In the genomic region with DNA sequence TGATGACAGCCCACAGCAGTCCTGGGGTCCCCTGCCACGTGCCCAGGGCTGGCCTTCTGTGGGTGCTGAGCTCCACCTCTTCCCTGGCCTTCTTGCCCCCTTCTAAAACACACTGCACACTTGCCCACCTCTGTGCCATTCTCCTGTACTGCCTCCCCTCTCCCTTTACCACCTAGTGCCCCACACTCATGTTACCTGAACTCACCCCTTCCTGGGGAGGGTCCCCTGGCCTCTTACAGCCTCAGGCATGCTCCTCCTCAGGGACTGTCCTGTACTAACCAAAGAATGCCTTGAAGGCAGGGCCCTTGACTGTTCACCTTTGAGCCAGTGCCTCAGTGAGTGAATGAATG, we compare ENCODE assay signal across 12 cellular contexts.
DNase-seq lines count a peak whose midpoint lies in the region; ATAC-seq lines count a peak whose summit lies in the region.
"Had no signal": no experiment of that assay in that cellular context is flagged by ENCODE, and none has a peak within 500 bp of the region (broad histone marks: within the 10 kb centered on the region; RNA-seq: fewer than 3 reads in every experiment).

No MANE protein-coding gene starts in this region.

- peak overlapping the region; percentile 34 for H3K27ac Mint-ChIP-seq in activated naive CD8-positive, alpha-beta T cell treated with anti-CD3 and anti-CD28 coated beads, Interleukin-2, amount 10 ng/mL, durations not matched to agents 7 days and 5 days
- no peak overlapping the region for H3K27ac Mint-ChIP-seq in activated naive CD8-positive, alpha-beta T cell treated with anti-CD3 and anti-CD28 coated beads, Interleukin-2, amount 50 U/mL, for 24 hours
- peak overlapping the region; percentile 79 for H3K27ac Mint-ChIP-seq in T-helper 17 cell
- H3K27ac Mint-ChIP-seq in activated CD8-positive, alpha-beta memory T cell treated with anti-CD3 and anti-CD28 coated beads, Interleukin-2, amount 10 ng/mL, durations not matched to agents 7 days and 5 days, result no peak overlapping the region
- H3K27ac Mint-ChIP-seq: B cell had no signal

- ATAC-seq in activated naive CD8-positive, alpha-beta T cell treated with anti-CD3 and anti-CD28 coated beads, Interleukin-2, amount 10 ng/mL, durations not matched to agents 7 days and 5 days (ENCODE audit: low read depth), result no peak
- ATAC-seq in activated naive CD8-positive, alpha-beta T cell treated with anti-CD3 and anti-CD28 coated beads, Interleukin-2, amount 50 U/mL, for 24 hours, result no peak
- ATAC-seq in T-helper 17 cell, result peak; percentile 9
- no peak for ATAC-seq in HG02798 (IDR thresholded peaks at IDR 0.05; ENCODE audit: poor library complexity, unreplicated experiment)
- ATAC-seq in activated CD8-positive, alpha-beta memory T cell treated with anti-CD3 and anti-CD28 coated beads, Interleukin-2, amount 10 ng/mL, durations not matched to agents 7 days and 5 days, result no peak
- no peak for ATAC-seq in GM18519 (IDR thresholded peaks at IDR 0.05; ENCODE audit: low FRiP score, unreplicated experiment)

- H2AFZ ChIP-seq in neuronal stem cell (ENCODE audit: low read length), result no peak overlapping the region

- H2BK120ac ChIP-seq in neuronal stem cell (ENCODE audit: low read depth, low read length), result no peak overlapping the region

- no peak overlapping the region for H3K4me2 ChIP-seq in neuronal stem cell (ENCODE audit: insufficient read depth, low read length, poor library complexity, severe bottlenecking)

- H3K9me3 ChIP-seq in T-helper 17 cell (ENCODE audit: control insufficient read depth, low read length, poor library complexity, severe bottlenecking) (no peaks in the 10 kb centered on the region), neuronal stem cell (replicated peaks in 1 of 2; ENCODE audit: control insufficient read depth in 2 of 2, insufficient read depth in 1 of 2, low read depth in 1 of 2, low read length in 2 of 2) (no peaks in the 10 kb centered on the region)

- peaks cover 10% of the 10 kb centered on the region for H3K27me3 Mint-ChIP-seq in activated naive CD8-positive, alpha-beta T cell treated with anti-CD3 and anti-CD28 coated beads, Interleukin-2, amount 10 ng/mL, durations not matched to agents 7 days and 5 days
- H3K27me3 Mint-ChIP-seq in activated naive CD8-positive, alpha-beta T cell treated with anti-CD3 and anti-CD28 coated beads, Interleukin-2, amount 50 U/mL, for 24 hours, result peaks cover 2% of the 10 kb centered on the region
- H3K27me3 Mint-ChIP-seq in T-helper 17 cell, result peaks cover 9% of the 10 kb centered on the region
- H3K27me3 Mint-ChIP-seq in activated CD8-positive, alpha-beta memory T cell treated with anti-CD3 and anti-CD28 coated beads, Interleukin-2, amount 10 ng/mL, durations not matched to agents 7 days and 5 days, result peaks cover 4% of the 10 kb centered on the region

- H3K9me3 Mint-ChIP-seq in activated naive CD8-positive, alpha-beta T cell treated with anti-CD3 and anti-CD28 coated beads, Interleukin-2, amount 10 ng/mL, durations not matched to agents 7 days and 5 days, result no peaks in the 10 kb centered on the region
- no peaks in the 10 kb centered on the region for H3K9me3 Mint-ChIP-seq in activated naive CD8-positive, alpha-beta T cell treated with anti-CD3 and anti-CD28 coated beads, Interleukin-2, amount 50 U/mL, for 24 hours
- no peaks in the 10 kb centered on the region for H3K9me3 Mint-ChIP-seq in activated CD8-positive, alpha-beta memory T cell treated with anti-CD3 and anti-CD28 coated beads, Interleukin-2, amount 10 ng/mL, durations not matched to agents 7 days and 5 days (ENCODE audit: low read depth)
- H3K9me3 Mint-ChIP-seq: CD14-positive monocyte; CD8-positive, alpha-beta memory T cell had no signal

- H3K27me3 ChIP-seq in neuronal stem cell (ENCODE audit: control insufficient read depth in 3 of 3, insufficient read depth in 3 of 3, low read depth in 1 of 3, low read length in 3 of 3), result peaks cover 0 to 17% (median 0%) of the 10 kb centered on the region in 3 experiments

- no peak overlapping the region for H3K18ac ChIP-seq in neuronal stem cell (ENCODE audit: low read length)

- no peak overlapping the region for H3K4me3 ChIP-seq in neuronal stem cell (ENCODE audit: low read length in 2 of 2)

- POLR2A ChIA-PET in activated naive CD8-positive, alpha-beta T cell treated with anti-CD3 and anti-CD28 coated beads, Interleukin-2, amount 10 ng/mL, durations not matched to agents 7 days and 5 days (lab: Charles Lee), result no interaction called here

- H2BK15ac ChIP-seq in neuronal stem cell (ENCODE audit: low read length), result no peak overlapping the region

- H3K36me3 Mint-ChIP-seq in activated naive CD8-positive, alpha-beta T cell treated with anti-CD3 and anti-CD28 coated beads, Interleukin-2, amount 10 ng/mL, durations not matched to agents 7 days and 5 days, result no peaks in the 10 kb centered on the region
- no peaks in the 10 kb centered on the region for H3K36me3 Mint-ChIP-seq in activated naive CD8-positive, alpha-beta T cell treated with anti-CD3 and anti-CD28 coated beads, Interleukin-2, amount 50 U/mL, for 24 hours (ENCODE audit: low read depth)
- H3K36me3 Mint-ChIP-seq in T-helper 17 cell (ENCODE audit: low read depth), result no peaks in the 10 kb centered on the region
- H3K36me3 Mint-ChIP-seq in activated CD8-positive, alpha-beta memory T cell treated with anti-CD3 and anti-CD28 coated beads, Interleukin-2, amount 10 ng/mL, durations not matched to agents 7 days and 5 days, result no peaks in the 10 kb centered on the region
- H3K36me3 Mint-ChIP-seq: CD14-positive monocyte; CD8-positive, alpha-beta memory T cell had no signal

- no peak overlapping the region for H2BK5ac ChIP-seq in neuronal stem cell (ENCODE audit: low read length)

- CTCF ChIA-PET in activated CD8-positive, alpha-beta memory T cell treated with anti-CD3 and anti-CD28 coated beads, Interleukin-2, amount 10 ng/mL, durations not matched to agents 7 days and 5 days (lab: Charles Lee), result no interaction called here

- no peak overlapping the region for H3K23ac ChIP-seq in neuronal stem cell (ENCODE audit: low read depth, low read length, poor library complexity)

- no peak overlapping the region for H3K4ac ChIP-seq in neuronal stem cell (ENCODE audit: low read length)

- H4K8ac ChIP-seq in neuronal stem cell (ENCODE audit: low read depth, low read length), result no peak overlapping the region

- peaks cover 2 to 3% of the 10 kb centered on the region in 2 donors for H3K4me1 ChIP-seq in neuronal stem cell (ENCODE audit: control insufficient read depth in 2 of 2, insufficient read depth in 1 of 2, low read depth in 1 of 2, low read length in 2 of 2)

- no peak overlapping the region for H3K27ac ChIP-seq in neuronal stem cell (replicated peaks; ENCODE audit: low read length)

- no peaks in the 10 kb centered on the region for H3K79me1 ChIP-seq in neuronal stem cell (ENCODE audit: low read depth, low read length)

- no peak overlapping the region for H2BK12ac ChIP-seq in neuronal stem cell (ENCODE audit: low read length)

- H3K36me3 ChIP-seq in neuronal stem cell (replicated peaks in 1 of 2; ENCODE audit: control insufficient read depth in 2 of 2, insufficient read depth in 2 of 2, low read length in 2 of 2), result no peaks in the 10 kb centered on the region

- H3K14ac ChIP-seq in neuronal stem cell (ENCODE audit: low read length), result no peak overlapping the region

- H3K9ac ChIP-seq in neuronal stem cell (ENCODE audit: low read depth, low read length, poor library complexity), result no peak overlapping the region

- H2AK5ac ChIP-seq in neuronal stem cell (ENCODE audit: low read depth, low read length), result no peak overlapping the region

- H4K91ac ChIP-seq in neuronal stem cell (ENCODE audit: low read depth, low read length, poor library complexity), result peak overlapping the region; percentile 22

- no CpG with 5 or more reads among the region's 1 CpG for WGBS in neuronal stem cell (ENCODE audit: extremely low coverage in 2 of 2, insufficient read length in 2 of 2, insufficient replicate concordance in 1 of 2), 2 donors

- H3K4me3 Mint-ChIP-seq in activated naive CD8-positive, alpha-beta T cell treated with anti-CD3 and anti-CD28 coated beads, Interleukin-2, amount 10 ng/mL, durations not matched to agents 7 days and 5 days, result no peak overlapping the region
- H3K4me3 Mint-ChIP-seq in activated naive CD8-positive, alpha-beta T cell treated with anti-CD3 and anti-CD28 coated beads, Interleukin-2, amount 50 U/mL, for 24 hours, result no peak overlapping the region
- no peak overlapping the region for H3K4me3 Mint-ChIP-seq in T-helper 17 cell
- no peak overlapping the region for H3K4me3 Mint-ChIP-seq in activated CD8-positive, alpha-beta memory T cell treated with anti-CD3 and anti-CD28 coated beads, Interleukin-2, amount 10 ng/mL, durations not matched to agents 7 days and 5 days
- H3K4me3 Mint-ChIP-seq: B cell; CD14-positive monocyte; CD8-positive, alpha-beta memory T cell had no signal

- no peak for DNase-seq in activated naive CD8-positive, alpha-beta T cell treated with anti-CD3 and anti-CD28 coated beads, Interleukin-2, amount 10 ng/mL, durations not matched to agents 7 days and 5 days
- DNase-seq in activated naive CD8-positive, alpha-beta T cell treated with anti-CD3 and anti-CD28 coated beads, Interleukin-2, amount 50 U/mL, for 24 hours, result no peak
- no peak for DNase-seq in T-helper 17 cell
- no peak for DNase-seq in neuronal stem cell (ENCODE audit: low spot score)
- no peak for DNase-seq in activated CD8-positive, alpha-beta memory T cell treated with anti-CD3 and anti-CD28 coated beads, Interleukin-2, amount 10 ng/mL, durations not matched to agents 7 days and 5 days
- DNase-seq: CD8-positive, alpha-beta memory T cell; HCEC 1CT; IMR-90 had no signal

- peaks cover 9% of the 10 kb centered on the region for H3K4me1 Mint-ChIP-seq in activated naive CD8-positive, alpha-beta T cell treated with anti-CD3 and anti-CD28 coated beads, Interleukin-2, amount 10 ng/mL, durations not matched to agents 7 days and 5 days
- peaks cover 5% of the 10 kb centered on the region for H3K4me1 Mint-ChIP-seq in activated naive CD8-positive, alpha-beta T cell treated with anti-CD3 and anti-CD28 coated beads, Interleukin-2, amount 50 U/mL, for 24 hours
- H3K4me1 Mint-ChIP-seq in T-helper 17 cell, result peaks cover 12% of the 10 kb centered on the region
- peaks cover 3% of the 10 kb centered on the region for H3K4me1 Mint-ChIP-seq in activated CD8-positive, alpha-beta memory T cell treated with anti-CD3 and anti-CD28 coated beads, Interleukin-2, amount 10 ng/mL, durations not matched to agents 7 days and 5 days

Comparison
In these comparisons a context has a peak if more than half of its experiments do, and no peak if none do; other contexts are left out.
1. H3K27ac Mint-ChIP-seq: peak in activated naive CD8-positive, alpha-beta T cell treated with anti-CD3 and anti-CD28 coated beads, Interleukin-2, amount 10 ng/mL, durations not matched to agents 7 days and 5 days (single experiment) and T-helper 17 cell (single experiment); none in activated naive CD8-positive, alpha-beta T cell treated with anti-CD3 and anti-CD28 coated beads, Interleukin-2, amount 50 U/mL, for 24 hours (single experiment) and activated CD8-positive, alpha-beta memory T cell treated with anti-CD3 and anti-CD28 coated beads, Interleukin-2, amount 10 ng/mL, durations not matched to agents 7 days and 5 days (single experiment).